Comparison of ENCODE assay signal across 15 cellular contexts in genomic region chr2:60066971-60067370, GRCh38.
A peak's percentile ranks its signal among the peaks of the same experiment; 100 is the strongest.
DNase-seq lines count a peak whose midpoint lies in the region; ATAC-seq and TF ChIP-seq lines count a peak whose summit lies in the region.
"Had no signal": no experiment of that assay in that cellular context is flagged by ENCODE, and none has a peak within 500 bp of the region (broad histone marks: within the 10 kb centered on the region; RNA-seq: fewer than 3 reads in every experiment).

No MANE protein-coding gene starts in this region.

- H3K9ac ChIP-seq in SK-N-SH (no peak overlapping the region), trophoblast cell (ENCODE audit: low read length) (no peak overlapping the region)
- H3K9ac ChIP-seq: BLaER1, GM23248 had no signal

- peak; percentile 30 for DNase-seq in SK-N-SH
- peak; percentile 87 for DNase-seq in islet precursor cell
- DNase-seq in trophoblast cell, result no peak
- no peak for DNase-seq in nephron progenitor cell
- no peak for DNase-seq in HAP-1 (ENCODE audit: low spot score in 2 of 2)
- DNase-seq: 8988T; AML-193; Caco-2; CD8-positive, alpha-beta memory T cell; DND-41; GM23248 had no signal

- H3K36me3 ChIP-seq in SK-N-SH (replicated peaks in 1 of 2; ENCODE audit: control insufficient read depth in 1 of 2, insufficient read depth in 2 of 2, low read length in 1 of 2) (no peaks in the 10 kb centered on the region), trophoblast cell (ENCODE audit: control insufficient read depth in 1 of 2, insufficient read depth in 2 of 2, low read length in 2 of 2) (no peaks in the 10 kb centered on the region), HAP-1 (replicated peaks) (no peaks in the 10 kb centered on the region)
- H3K36me3 ChIP-seq: BLaER1 had no signal

- no peak overlapping the region for H3K27ac ChIP-seq in SK-N-SH (ENCODE audit: low read depth in 2 of 2, low read length in 1 of 2)
- H3K27ac ChIP-seq in trophoblast cell (ENCODE audit: low read depth, low read length), result peak overlapping the region; percentile 58
- H3K27ac ChIP-seq: BLaER1, GM23248 had no signal

- no peak overlapping the region for H4K8ac ChIP-seq in trophoblast cell (ENCODE audit: low read depth, low read length)

- H3K79me2 ChIP-seq in SK-N-SH (ENCODE audit: insufficient read depth) (no peaks in the 10 kb centered on the region), trophoblast cell (ENCODE audit: control insufficient read depth, insufficient read depth, low read length, poor library complexity) (no peaks in the 10 kb centered on the region)

- no peak overlapping the region for H2AK5ac ChIP-seq in trophoblast cell (ENCODE audit: low read length)

- CTCF ChIA-PET in SK-N-SH (lab: Yijun Ruan, JAX), result no interaction called here

- ATAC-seq in SK-N-SH treated with all-trans-retinoic acid at 6 μM for 48 hours (no peak), GM19397 (IDR thresholded peaks at IDR 0.05; ENCODE audit: unreplicated experiment) (no peak)
- ATAC-seq: GM12878 had no signal

- H3K23ac ChIP-seq in trophoblast cell (ENCODE audit: low read length), result no peak overlapping the region

- no peak overlapping the region for H2BK120ac ChIP-seq in trophoblast cell (ENCODE audit: insufficient read depth, low read length, poor library complexity)

- in situ Hi-C loops in HAP-1 (cut with MboI; ENCODE audit: low sequenced_read_pairs), result no loop called here

- TF ChIP-seq CTCF in SK-N-SH (IDR thresholded peaks at IDR 0.05), result no peak
- TF ChIP-seq CTCF in nephron progenitor cell (IDR thresholded peaks at IDR 0.05), result no peak

- WGBS in SK-N-SH (ENCODE audit: low lambda C conversion rate), result 25% methylated on average over 4 of the region's 4 CpGs
- no CpG with 5 or more reads among the region's 4 CpGs for WGBS in trophoblast cell (ENCODE audit: extremely low coverage, insufficient coverage, insufficient read length)

- no peak overlapping the region for H3K4me2 ChIP-seq in SK-N-SH
- H3K4me2 ChIP-seq in trophoblast cell (ENCODE audit: low read length), result no peak overlapping the region
- H3K4me2 ChIP-seq: BLaER1 had no signal

- H3K9me2 ChIP-seq in SK-N-SH, result 0 out of 2 replicates have a peak, but pooled peaks cover 3% of the 10 kb centered on the region

- H3K36me3 Mint-ChIP-seq in nephron progenitor cell (ENCODE audit: low read depth), result no peaks in the 10 kb centered on the region
- H3K36me3 Mint-ChIP-seq: CD8-positive, alpha-beta memory T cell had no signal

- H3K4me3 ChIP-seq in SK-N-SH (ENCODE audit: low read depth in 2 of 2, low read length in 1 of 2), result no peak overlapping the region
- H3K4me3 ChIP-seq in trophoblast cell (ENCODE audit: low read depth, low read length), result no peak overlapping the region
- H3K4me3 ChIP-seq in HAP-1, result no peak overlapping the region
- H3K4me3 ChIP-seq: BLaER1, GM12878, GM23248 had no signal

- H3K27ac Mint-ChIP-seq in nephron progenitor cell, result no peak overlapping the region
- H3K27ac Mint-ChIP-seq: CD8-positive, alpha-beta memory T cell had no signal

- H3K4ac ChIP-seq in trophoblast cell (ENCODE audit: low read depth, low read length), result no peak overlapping the region

- H3K14ac ChIP-seq in trophoblast cell (ENCODE audit: low read length), result no peak overlapping the region

- no peak overlapping the region for H2AFZ ChIP-seq in SK-N-SH (ENCODE audit: low read depth)
- no peak overlapping the region for H2AFZ ChIP-seq in trophoblast cell (ENCODE audit: insufficient read depth, low read length, poor library complexity)
- H2AFZ ChIP-seq: GM23248 had no signal

- H3K27me3 ChIP-seq in SK-N-SH (ENCODE audit: insufficient read depth) (no peaks in the 10 kb centered on the region), trophoblast cell (ENCODE audit: insufficient read depth, low read length) (no peaks in the 10 kb centered on the region), HAP-1 (ENCODE audit: low read depth) (peaks cover 4% of the 10 kb centered on the region; the same call in 1 of the 2 replicates)
- H3K27me3 ChIP-seq: BLaER1 had no signal

- H3K4me1 Mint-ChIP-seq in nephron progenitor cell, result peaks cover 27% of the 10 kb centered on the region
- H3K4me1 Mint-ChIP-seq: CD8-positive, alpha-beta memory T cell had no signal

- H3F3A ChIP-seq in SK-N-SH (replicated peaks; ENCODE audit: insufficient read depth), result no peaks in the 10 kb centered on the region

- H3K27me3 Mint-ChIP-seq in nephron progenitor cell (ENCODE audit: low read depth, poor library complexity), result peaks cover 20% of the 10 kb centered on the region
- H3K27me3 Mint-ChIP-seq: CD8-positive, alpha-beta memory T cell had no signal

- no peak overlapping the region for H4K91ac ChIP-seq in trophoblast cell (ENCODE audit: low read depth, low read length)

- no peaks in the 10 kb centered on the region for H3K9me3 Mint-ChIP-seq in nephron progenitor cell

- H2BK5ac ChIP-seq in trophoblast cell (ENCODE audit: low read depth, low read length, poor library complexity), result no peak overlapping the region

- H3K4me1 ChIP-seq in SK-N-SH (ENCODE audit: control insufficient read depth in 1 of 2, insufficient read depth in 2 of 2, low read depth in 1 of 2, low read length in 1 of 2) (peaks cover 0 to 8% of the 10 kb centered on the region in 2 experiments; a peak in 2 of 4 replicates), trophoblast cell (ENCODE audit: control insufficient read depth in 1 of 2, insufficient read depth in 2 of 2, low read length in 2 of 2) (peaks cover 9 to 14% of the 10 kb centered on the region in 2 experiments), HAP-1 (no peaks in the 10 kb centered on the region)
- H3K4me1 ChIP-seq: BLaER1 had no signal

- no peak overlapping the region for H3K18ac ChIP-seq in trophoblast cell (ENCODE audit: low read length)

- peak in 1 of 2 experiments; percentile 40; a peak in 1 of 4 replicates for TF ChIP-seq EP300 in SK-N-SH (IDR thresholded peaks at IDR 0.05; ENCODE audit: borderline replicate concordance in 1 of 2, low read depth in 1 of 2, low read length in 1 of 2)

- TF ChIP-seq RAD21 in SK-N-SH (IDR thresholded peaks at IDR 0.05; ENCODE audit: low read length), result no peak

- POLR2A ChIA-PET in SK-N-SH (lab: Yijun Ruan, JAX), result no interaction called here

- H2BK12ac ChIP-seq in trophoblast cell (ENCODE audit: low read length), result no peak overlapping the region

- H3K4me3 Mint-ChIP-seq in nephron progenitor cell, result no peak overlapping the region
- H3K4me3 Mint-ChIP-seq: CD8-positive, alpha-beta memory T cell had no signal

- no peak overlapping the region for H4K12ac ChIP-seq in trophoblast cell (ENCODE audit: low read depth, low read length)

- H3K9me3 ChIP-seq in SK-N-SH, result no peaks in the 10 kb centered on the region
- no peaks in the 10 kb centered on the region for H3K9me3 ChIP-seq in trophoblast cell (ENCODE audit: insufficient read depth, low read depth, low read length)
- no peaks in the 10 kb centered on the region for H3K9me3 ChIP-seq in HAP-1
- H3K9me3 ChIP-seq: BLaER1, Caco-2 had no signal

- no peaks in the 10 kb centered on the region for H4K20me1 ChIP-seq in SK-N-SH (ENCODE audit: insufficient read depth)
- H4K20me1 ChIP-seq: BLaER1 had no signal

- H3K79me1 ChIP-seq in trophoblast cell (ENCODE audit: low read length), result peaks cover 4% of the 10 kb centered on the region

TF ChIP-seq in SK-N-SH, 30 proteins besides CTCF, POLR2A, EP300 and RAD21:
- TF ChIP-seq RCOR1 (IDR thresholded peaks at IDR 0.05; ENCODE audit: low read length), result peak; percentile 33; the same call in 1 of the 2 replicates
- no peak for TF ChIP-seq ELF1 (IDR thresholded peaks at IDR 0.05)

TF ChIP-seq in SK-N-SH treated with all-trans-retinoic acid at 6 μM for 48 hours, 23 proteins besides CTCF, POLR2A, EP300 and RAD21 (continues in another document):
- TF ChIP-seq GLIS3 (CRISPR knock-in tag; IDR thresholded peaks at IDR 0.05), result no peak
- no peak for TF ChIP-seq PATZ1 (CRISPR knock-in tag; IDR thresholded peaks at IDR 0.05; ENCODE audit: borderline replicate concordance)
- no peak for TF ChIP-seq CREB5 (CRISPR knock-in tag; IDR thresholded peaks at IDR 0.05; ENCODE audit: low read depth)
- no peak for TF ChIP-seq TCF4 (CRISPR knock-in tag; IDR thresholded peaks at IDR 0.05; ENCODE audit: borderline replicate concordance)
- TF ChIP-seq ISL1 (CRISPR knock-in tag; IDR thresholded peaks at IDR 0.05), result no peak
- no peak for TF ChIP-seq CSRNP3 (CRISPR knock-in tag; IDR thresholded peaks at IDR 0.05)

Comparison
In these comparisons a context has a peak if more than half of its experiments do, and no peak if none do; other contexts are left out.
1. DNase-seq: peak in SK-N-SH (single experiment) and islet precursor cell (single experiment); none in trophoblast cell (0 of 2), nephron progenitor cell (single experiment) and HAP-1 (0 of 2).